Comparison of ENCODE assay signal across 1 cellular context in genomic region chr1:32335619-32335950, GRCh38.
TF ChIP-seq lines count a peak whose summit lies in the region.

No MANE protein-coding gene starts in this region.

TF ChIP-seq in endothelial cell of umbilical vein, 7 proteins besides CTCF, POLR2A, EP300 and RAD21:
- TF ChIP-seq MYC (IDR thresholded peaks at IDR 0.05; ENCODE audit: low read depth, low read length) (no peak), GATA2 (IDR thresholded peaks at IDR 0.05; ENCODE audit: insufficient read depth, insufficient read length, low read depth, low read length) (no peak)
